In the genomic region with DNA sequence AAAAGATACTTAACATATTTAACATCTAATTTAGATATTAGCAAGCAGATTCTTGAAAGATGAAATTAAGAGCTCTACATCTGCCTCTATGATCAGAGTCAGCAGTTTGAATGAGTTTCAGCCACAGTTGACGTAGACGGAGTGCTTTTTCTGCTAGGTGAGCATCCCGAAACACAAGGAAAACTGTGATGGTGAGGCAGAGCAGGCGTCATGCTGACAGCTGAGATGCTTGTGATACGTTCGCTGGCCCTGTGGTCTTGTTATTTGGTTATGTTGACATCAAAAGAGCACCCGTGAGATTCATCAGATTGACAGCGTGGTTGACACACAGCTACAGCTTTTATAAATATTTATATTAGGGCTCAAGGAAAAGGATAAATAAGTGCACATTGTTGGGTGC, we compare ENCODE assay signal across 1 cellular context.
TF ChIP-seq lines count a peak whose summit lies in the region.

No MANE protein-coding gene starts in this region.

TF ChIP-seq in IMR-90, 13 proteins besides CTCF, POLR2A, EP300 and RAD21 (continued from another document):
- TF ChIP-seq USF2 (IDR thresholded peaks at IDR 0.05; ENCODE audit: low read depth, low read length) (no peak), MAFK (IDR thresholded peaks at IDR 0.05; ENCODE audit: low read depth, low read length) (no peak), SMC3 (IDR thresholded peaks at IDR 0.05; ENCODE audit: low read depth, low read length) (no peak)
- TF ChIP-seq, protein P1, sequence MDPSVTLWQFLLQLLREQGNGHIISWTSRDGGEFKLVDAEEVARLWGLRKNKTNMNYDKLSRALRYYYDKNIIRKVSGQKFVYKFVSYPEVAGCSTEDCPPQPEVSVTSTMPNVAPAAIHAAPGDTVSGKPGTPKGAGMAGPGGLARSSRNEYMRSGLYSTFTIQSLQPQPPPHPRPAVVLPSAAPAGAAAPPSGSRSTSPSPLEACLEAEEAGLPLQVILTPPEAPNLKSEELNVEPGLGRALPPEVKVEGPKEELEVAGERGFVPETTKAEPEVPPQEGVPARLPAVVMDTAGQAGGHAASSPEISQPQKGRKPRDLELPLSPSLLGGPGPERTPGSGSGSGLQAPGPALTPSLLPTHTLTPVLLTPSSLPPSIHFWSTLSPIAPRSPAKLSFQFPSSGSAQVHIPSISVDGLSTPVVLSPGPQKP (IDR thresholded peaks at IDR 0.05; ENCODE audit: borderline replicate concordance, low read depth, low read length) = no peak
